12 cellular contexts compared by ENCODE assay signal in genomic region chr6:151393410-151393809, GRCh38. TPM values are rescaled to one million over a fixed set of nuclear protein-coding genes. Genes with fewer than 3 reads are reported as not detected.
DNase-seq lines count a peak whose midpoint lies in the region; ATAC-seq, FAIRE-seq and TF ChIP-seq lines count a peak whose summit lies in the region.
"Had no signal": no experiment of that assay in that cellular context is flagged by ENCODE, and none has a peak within 500 bp of the region (broad histone marks: within the 10 kb centered on the region; RNA-seq: fewer than 3 reads in every experiment).

No MANE protein-coding gene starts in this region.

- no TSS peak for BruUV-seq in MCF 10A (replicated peaks; lab: Mats Ljungman, UMichigan)

- no peaks in the 10 kb centered on the region for H3K4me1 ChIP-seq in breast epithelium
- peaks cover 7% of the 10 kb centered on the region for H3K4me1 ChIP-seq in fibroblast of lung (ENCODE audit: control insufficient read depth, extremely low read depth, insufficient read depth, low read length)

- no peak overlapping the region for H3K9ac ChIP-seq in fibroblast of lung (ENCODE audit: insufficient read depth, low read length)

- TF ChIP-seq CTCF in MCF 10A (IDR thresholded peaks at IDR 0.05; ENCODE audit: unreplicated experiment) (no peak), breast epithelium (IDR thresholded peaks at IDR 0.05) (no peak), VCaP (conservative IDR thresholded peaks at IDR 0.05) (no peak), fibroblast of lung (conservative IDR thresholded peaks at IDR 0.05 in 1 of 2, IDR thresholded peaks at IDR 0.05 in 1 of 2; ENCODE audit: low read depth in 1 of 2, low read length in 2 of 2) (no peak), GM13977 (IDR thresholded peaks at IDR 0.05; ENCODE audit: extremely low read depth, insufficient read depth, missing control alignments) (no peak)

- no peak for DNase-seq in MCF 10A (ENCODE audit: unreplicated experiment)
- no peak for DNase-seq in breast epithelium (ENCODE audit: low spot score in 2 of 2)
- DNase-seq in fibroblast of lung (ENCODE audit: low read depth in 2 of 2): no peak
- no peak for DNase-seq in stimulated activated naive B cell treated with anti-CD40 and anti-IgM and Interleukin-4, amounts not matched to agents 10 μg/mL and 1 μg/mL and 100 μg/mL, for 72 hours
- no peak for DNase-seq in urothelium cell line (ENCODE audit: low spot score)
- no peak for DNase-seq in GM13977 (ENCODE audit: low spot score)
- DNase-seq: brain microvascular endothelial cell, NCI-H1048, substantia nigra had no signal

- in situ Hi-C loops in GM13977 (cut with MboI; ENCODE audit: low pct_unique_long_range_greater_than_20kb, low sequenced_read_pairs, unreplicated experiment): no loop called here

- H3K79me2 ChIP-seq in fibroblast of lung (ENCODE audit: control insufficient read depth, insufficient read depth, low read length): peaks cover 75% of the 10 kb centered on the region

- H3K4me3 Mint-ChIP-seq in MCF 10A (ENCODE audit: unreplicated experiment): peak overlapping the region; percentile 88
- H3K4me3 Mint-ChIP-seq in stimulated activated naive B cell treated with anti-CD40 and anti-IgM and Interleukin-4, amounts not matched to agents 10 μg/mL and 1 μg/mL and 100 μg/mL, for 72 hours: peak overlapping the region; percentile 63 to 97

- ATAC-seq in stimulated activated naive B cell treated with anti-CD40 and anti-IgM and Interleukin-4, amounts not matched to agents 10 μg/mL and 1 μg/mL and 100 μg/mL, for 72 hours (replicated peaks): no peak
- no peak for ATAC-seq in HG03432 (IDR thresholded peaks at IDR 0.05; ENCODE audit: unreplicated experiment)

- H3K4me2 ChIP-seq in fibroblast of lung (ENCODE audit: extremely low read depth, insufficient read depth, low read length): peak overlapping the region; percentile 99

- no peaks in the 10 kb centered on the region for H3K27me3 Mint-ChIP-seq in MCF 10A (ENCODE audit: insufficient read depth, unreplicated experiment)
- H3K27me3 Mint-ChIP-seq in stimulated activated naive B cell treated with anti-CD40 and anti-IgM and Interleukin-4, amounts not matched to agents 10 μg/mL and 1 μg/mL and 100 μg/mL, for 72 hours: no peaks in the 10 kb centered on the region

- peak overlapping the region; percentile 55 for H3K27ac Mint-ChIP-seq in MCF 10A (ENCODE audit: low read depth, unreplicated experiment)
- peak overlapping the region; percentile 85 for H3K27ac Mint-ChIP-seq in stimulated activated naive B cell treated with anti-CD40 and anti-IgM and Interleukin-4, amounts not matched to agents 10 μg/mL and 1 μg/mL and 100 μg/mL, for 72 hours

- CTCF ChIA-PET in MCF 10A (lab: Yijun Ruan, JAX): interaction anchor here (0.7 to 5.3 kb wide), 3 partner anchors 13 to 58 kb away, joined by 4 to 40 read pairs (median 5); no protein-coding TSS in a partner anchor

- no peak for FAIRE-seq in urothelium cell line (lab: Jason Lieb, UNC)

- no peak overlapping the region for H3K4me3 ChIP-seq in breast epithelium
- H3K4me3 ChIP-seq in fibroblast of lung (replicated peaks in 1 of 4; ENCODE audit: control extremely low read depth in 1 of 4, insufficient read depth in 1 of 4, low read depth in 3 of 4, low read length in 4 of 4): peak overlapping the region; percentile 59 to 89 (median 70)

- intact Hi-C loops in MCF 10A (cut with micrococcal nuclease) (no loop called here), breast epithelium (cut with DNase I; ENCODE audit: low total_unique reads) (no loop called here)

- peaks cover 31% of the 10 kb centered on the region for H3K4me1 Mint-ChIP-seq in MCF 10A (ENCODE audit: insufficient read depth, unreplicated experiment)
- peaks cover 23 to 50% of the 10 kb centered on the region in 2 donors for H3K4me1 Mint-ChIP-seq in stimulated activated naive B cell treated with anti-CD40 and anti-IgM and Interleukin-4, amounts not matched to agents 10 μg/mL and 1 μg/mL and 100 μg/mL, for 72 hours

- no peaks in the 10 kb centered on the region for H3K27me3 ChIP-seq in breast epithelium
- no peaks in the 10 kb centered on the region for H3K27me3 ChIP-seq in fibroblast of lung (ENCODE audit: control insufficient read depth, insufficient read depth, low read length)
- H3K27me3 ChIP-seq: brain microvascular endothelial cell had no signal

- peaks cover 3% of the 10 kb centered on the region for H4K20me1 ChIP-seq in fibroblast of lung (ENCODE audit: control insufficient read depth, extremely low read depth, insufficient read depth, low read length)

- H2AFZ ChIP-seq in fibroblast of lung (ENCODE audit: low read length): no peak overlapping the region

- H3K27ac ChIP-seq in breast epithelium (no peak overlapping the region), VCaP (peak overlapping the region; percentile 99), fibroblast of lung (ENCODE audit: insufficient read depth, low read length) (no peak overlapping the region)
- H3K27ac ChIP-seq: brain microvascular endothelial cell, C4-2B had no signal

- POLR2A ChIA-PET in MCF 10A (lab: Yijun Ruan, JAX): interaction anchor here (0.7 to 2.0 kb wide), 8 partner anchors 10 to 1641 kb away, joined by 3 to 10 read pairs (median 4); partner anchors contain the start of gene RMND1

- peaks cover 16% of the 10 kb centered on the region for H3K36me3 Mint-ChIP-seq in MCF 10A (ENCODE audit: insufficient read depth, unreplicated experiment)
- peaks cover 14 to 29% of the 10 kb centered on the region in 2 donors for H3K36me3 Mint-ChIP-seq in stimulated activated naive B cell treated with anti-CD40 and anti-IgM and Interleukin-4, amounts not matched to agents 10 μg/mL and 1 μg/mL and 100 μg/mL, for 72 hours

- no peak for TF ChIP-seq POLR2A in breast epithelium (IDR thresholded peaks at IDR 0.05)

- H3K9me3 Mint-ChIP-seq in MCF 10A (ENCODE audit: unreplicated experiment): no peaks in the 10 kb centered on the region
- H3K9me3 Mint-ChIP-seq in stimulated activated naive B cell treated with anti-CD40 and anti-IgM and Interleukin-4, amounts not matched to agents 10 μg/mL and 1 μg/mL and 100 μg/mL, for 72 hours: no peaks in the 10 kb centered on the region

- no peaks in the 10 kb centered on the region for H3K36me3 ChIP-seq in breast epithelium
- H3K36me3 ChIP-seq in fibroblast of lung (ENCODE audit: control insufficient read depth, insufficient read depth, low read length): no peaks in the 10 kb centered on the region

- H3K9me3 ChIP-seq in breast epithelium: no peaks in the 10 kb centered on the region
- no peaks in the 10 kb centered on the region for H3K9me3 ChIP-seq in fibroblast of lung (ENCODE audit: control insufficient read depth, insufficient read depth, low read depth, low read length)

RNA-seq across cellular contexts. Expression of gene ZBTB2, which starts 2.1 kb away (rescaled TPM):
- total RNA-seq in MCF 10A (2022): 10.7 and 15.6 TPM in 2 replicates
- 10 to 100 TPM in 2 of 3 donors, 1 to 10 TPM in 1; 9.9 to 20.5 (median 15.1) TPM for total RNA-seq in breast epithelium
- total RNA-seq in fibroblast of lung: 9.8 and 12.2 TPM in 2 replicates
- polyA plus RNA-seq in fibroblast of lung: 20.1 and 27.4 TPM in 2 replicates
- 12.4 and 16.4 TPM in 2 replicates for polyA plus RNA-seq in fibroblast of lung (2012)
- 13.9 and 23.7 TPM in 2 replicates for polyA minus RNA-seq in fibroblast of lung (ENCODE audit: low replicate concordance)

RNA-seq across cellular contexts. Expression of gene RMND1, which starts 58.5 kb away (rescaled TPM):
- total RNA-seq in MCF 10A (2022): 32.9 and 37.6 TPM in 2 replicates
- 10 to 100 TPM; 25.3 to 34.1 (median 32.1) TPM for total RNA-seq in breast epithelium
- 50.6 and 58.3 TPM in 2 replicates for total RNA-seq in fibroblast of lung
- polyA plus RNA-seq in fibroblast of lung: 21.1 and 21.5 TPM in 2 replicates
- 19.7 and 20.8 TPM in 2 replicates for polyA plus RNA-seq in fibroblast of lung (2012)
- polyA minus RNA-seq in fibroblast of lung (ENCODE audit: low replicate concordance): 5.3 and 6.4 TPM in 2 replicates

Comparison
In these comparisons a context has a peak if more than half of its experiments do, and no peak if none do; other contexts are left out.
1. H3K4me3 ChIP-seq: peak in fibroblast of lung (4 of 4); none in breast epithelium (0 of 3).